18 cellular contexts compared by ENCODE assay signal in the genomic region with DNA sequence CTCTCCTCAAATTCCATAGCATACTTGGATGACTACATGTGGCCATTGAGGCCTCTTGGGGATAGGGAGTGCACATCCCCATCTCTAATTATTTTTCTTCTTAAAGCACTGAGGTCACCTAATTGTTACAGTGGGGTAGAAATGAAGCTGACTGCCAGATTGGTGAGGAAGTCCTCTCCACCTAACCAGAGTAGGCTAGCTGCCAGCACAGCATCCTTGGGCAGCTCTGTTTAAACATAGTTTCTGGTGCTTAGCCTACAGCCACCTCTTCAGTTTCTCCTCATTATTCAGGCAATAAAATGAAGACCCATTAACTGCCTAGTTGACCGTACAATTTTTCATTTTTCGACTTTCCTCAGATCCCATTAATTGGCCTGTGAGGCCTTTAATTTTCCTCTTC.
"Had no signal": no experiment of that assay in that cellular context is flagged by ENCODE, and none has a peak within 500 bp of the region (broad histone marks: within the 10 kb centered on the region; RNA-seq: fewer than 3 reads in every experiment).

No MANE protein-coding gene starts in this region.

- ATAC-seq: activated T-cell treated with anti-CD3 and anti-CD28 coated beads, Interleukin-2, amount 50 U/mL, for 72 hours; gastrocnemius medialis; stimulated activated naive CD8-positive, alpha-beta T cell treated with anti-CD3 and anti-CD28 coated beads, Interleukin-15, Interleukin-2, amounts not matched to agents 100 U/mL and 50 U/mL, for 24 hours had no signal

- H3K27ac Mint-ChIP-seq: activated naive CD8-positive, alpha-beta T cell treated with anti-CD3 and anti-CD28 coated beads, Interleukin-2, amount 10 ng/mL, durations not matched to agents 7 days and 5 days; T-helper 1 cell treated with Interleukin-12 subunit alpha and Interleukin-12 subunit beta and Interleukin-4 antibody, amounts not matched to agents 30 μg/mL and 1 μg/mL, for 36 hours had no signal

- H3K9me3 Mint-ChIP-seq: activated naive CD8-positive, alpha-beta T cell treated with anti-CD3 and anti-CD28 coated beads, Interleukin-2, amount 10 ng/mL, durations not matched to agents 7 days and 5 days; activated T-cell treated with anti-CD3 and anti-CD28 coated beads, Interleukin-2, amount 50 U/mL, for 72 hours; nephron; T-helper 1 cell treated with Interleukin-12 subunit alpha and Interleukin-12 subunit beta and Interleukin-4 antibody, amounts not matched to agents 30 μg/mL and 1 μg/mL, for 36 hours had no signal

- H3K4me1 ChIP-seq: breast epithelium had no signal

- H3K27ac ChIP-seq: breast epithelium, colonic mucosa, gastrocnemius medialis, left ventricle myocardium inferior, suprapubic skin, upper lobe of left lung had no signal

- H3K4me3 ChIP-seq: breast epithelium, colonic mucosa, gastrocnemius medialis, left ventricle myocardium inferior, suprapubic skin, upper lobe of left lung had no signal

- H3K4me3 Mint-ChIP-seq: activated naive CD8-positive, alpha-beta T cell treated with anti-CD3 and anti-CD28 coated beads, Interleukin-2, amount 10 ng/mL, durations not matched to agents 7 days and 5 days; activated T-cell treated with anti-CD3 and anti-CD28 coated beads, Interleukin-2, amount 50 U/mL, for 72 hours; nephron; T-helper 1 cell treated with Interleukin-12 subunit alpha and Interleukin-12 subunit beta and Interleukin-4 antibody, amounts not matched to agents 30 μg/mL and 1 μg/mL, for 36 hours had no signal

- H3K27me3 Mint-ChIP-seq: activated naive CD8-positive, alpha-beta T cell treated with anti-CD3 and anti-CD28 coated beads, Interleukin-2, amount 10 ng/mL, durations not matched to agents 7 days and 5 days had no signal

- H3K9me3 ChIP-seq: breast epithelium, colonic mucosa, gastrocnemius medialis, left ventricle myocardium inferior, suprapubic skin, upper lobe of left lung had no signal

- H3K36me3 ChIP-seq: breast epithelium, colonic mucosa, gastrocnemius medialis had no signal

- DNase-seq: activated CD4-positive, alpha-beta T cell treated with anti-CD3 and anti-CD28 coated beads, Interleukin-2, amount 50 U/mL, for 4 hours; activated gamma-delta T cell treated with Interleukin-2 at 50 U/mL for 16 hours; activated naive CD8-positive, alpha-beta T cell treated with anti-CD3 and anti-CD28 coated beads, Interleukin-2, amount 10 ng/mL, durations not matched to agents 7 days and 5 days; activated T-cell treated with anti-CD3 and anti-CD28 coated beads, Interleukin-2, amount 50 U/mL, for 72 hours; anterior cingulate cortex; colonic mucosa; effector CD8-positive, alpha-beta T cell; gastrocnemius medialis; islet precursor cell; left ventricle myocardium inferior; mesenchymal stem cell; stimulated activated CD4-positive, alpha-beta T cell treated with anti-CD3 and anti-CD28 coated beads, Interleukin-2, amount 100 ng/mL, for 48 hours; stimulated activated naive CD8-positive, alpha-beta T cell treated with anti-CD3 and anti-CD28 coated beads, Interleukin-15, Interleukin-2, amounts not matched to agents 100 U/mL and 50 U/mL, for 24 hours; upper lobe of left lung had no signal
